In the genomic region with DNA sequence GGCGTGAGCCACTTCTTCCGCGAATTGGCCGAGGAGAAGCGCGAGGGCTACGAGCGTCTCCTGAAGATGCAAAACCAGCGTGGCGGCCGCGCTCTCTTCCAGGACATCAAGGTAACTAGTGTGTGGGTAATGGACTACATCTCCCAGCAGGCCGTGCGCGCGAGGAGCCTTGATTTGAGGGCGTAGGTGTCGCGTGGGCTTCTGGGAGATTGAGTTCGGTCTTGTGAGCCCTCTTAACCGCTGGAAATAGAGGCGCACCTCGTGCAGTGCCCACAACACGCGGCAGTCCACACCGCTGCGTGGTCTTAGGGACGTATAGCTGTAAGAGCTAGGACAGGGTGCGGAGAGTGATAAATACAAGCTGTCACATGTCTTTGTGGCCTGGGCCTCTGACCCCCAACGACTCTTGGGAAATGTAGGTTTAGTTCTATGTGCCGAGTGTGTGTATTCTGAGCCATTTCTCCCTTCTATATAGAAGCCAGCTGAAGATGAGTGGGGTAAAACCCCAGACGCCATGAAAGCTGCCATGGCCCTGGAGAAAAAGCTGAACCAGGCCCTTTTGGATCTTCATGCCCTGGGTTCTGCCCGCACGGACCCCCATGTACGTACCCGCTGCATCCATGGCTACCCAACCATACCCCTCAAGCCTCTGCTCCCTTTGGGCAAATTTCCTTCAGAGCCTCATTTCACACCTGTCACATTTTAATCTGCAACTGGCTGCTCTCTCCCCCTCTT, we compare ENCODE assay signal across 8 cellular contexts. TPM values are rescaled to one million over a fixed set of nuclear protein-coding genes. Genes with fewer than 3 reads are reported as not detected.
DNase-seq lines count a peak whose midpoint lies in the region; ATAC-seq, FAIRE-seq and TF ChIP-seq lines count a peak whose summit lies in the region.

No MANE protein-coding gene starts in this region.

- peaks cover 18 to 24% of the 10 kb centered on the region in 2 experiments for H3K36me3 ChIP-seq in keratinocyte (ENCODE audit: control insufficient read depth in 2 of 2, extremely low read depth in 1 of 2, insufficient read depth in 2 of 2, low read length in 2 of 2)

- DNase-seq in NCI-H226 (peak; percentile 67), keratinocyte (ENCODE audit: low read depth, low spot score) (no peak)
- DNase-seq in central memory CD4-positive, alpha-beta T cell: peak; percentile 85
- peak; percentile 72 to 76 for DNase-seq in stimulated activated CD4-positive, alpha-beta T cell treated with anti-CD3 and anti-CD28 coated beads, Interleukin-15, amount 100 ng/mL, for 1 hour (ENCODE audit: low read depth in 1 of 2, low spot score in 1 of 2)

- TF ChIP-seq CTCF in keratinocyte (optimal IDR thresholded peaks at IDR 0.05 in 1 of 3, IDR thresholded peaks at IDR 0.05 in 1 of 3, conservative IDR thresholded peaks at IDR 0.05 in 1 of 3; ENCODE audit: extremely low read depth in 1 of 3, insufficient read depth in 2 of 3, low read length in 3 of 3): no peak

- H3K4me3 ChIP-seq in keratinocyte (ENCODE audit: control insufficient read depth in 2 of 3, extremely low read depth in 1 of 3, insufficient read depth in 2 of 3, low read depth in 1 of 3, low read length in 3 of 3): peak overlapping the region; percentile 48 to 91 (median 88)

- dilution Hi-C loops in keratinocyte (cut with MboI; ENCODE audit: extremely low pct_ligation_motif_present, low sequenced_read_pairs): no loop called here

- peak overlapping the region; percentile 98 for H3K4me2 ChIP-seq in keratinocyte (ENCODE audit: control insufficient read depth, extremely low read depth, insufficient read depth, low read depth, low read length)

- peaks cover 6% of the 10 kb centered on the region for H4K20me1 ChIP-seq in keratinocyte (ENCODE audit: control insufficient read depth, extremely low read depth, insufficient read depth, low read length)

- H3K27me3 ChIP-seq in keratinocyte (ENCODE audit: control insufficient read depth, extremely low read depth, insufficient read depth, low read length): no peaks in the 10 kb centered on the region

- peak; percentile 28 for TF ChIP-seq POLR2A in GM10847 (IDR thresholded peaks at IDR 0.05; ENCODE audit: extremely low read depth, insufficient read length)

- peaks cover 7% of the 10 kb centered on the region for H3K79me2 ChIP-seq in keratinocyte (ENCODE audit: control insufficient read depth, insufficient read depth, low read length)

- H2AFZ ChIP-seq in keratinocyte (ENCODE audit: control insufficient read depth, low read length): peak overlapping the region; percentile 15

- H3K4me1 ChIP-seq in keratinocyte (ENCODE audit: control insufficient read depth, extremely low read depth, insufficient read depth, low read length): peaks cover 32% of the 10 kb centered on the region

- peak overlapping the region; percentile 76 for H3K27ac ChIP-seq in keratinocyte (ENCODE audit: control insufficient read depth, insufficient read depth, low read length)

- H3K9ac ChIP-seq in keratinocyte (ENCODE audit: control insufficient read depth, extremely low read depth, insufficient read depth, low read length): peak overlapping the region; percentile 86

- ATAC-seq in HG03025 (IDR thresholded peaks at IDR 0.05; ENCODE audit: low FRiP score, unreplicated experiment): peak; percentile 7
- peak; percentile 55 to 63 for ATAC-seq in activated CD4-positive, CD25-positive, alpha-beta regulatory T cell treated with anti-CD3 and anti-CD28 coated beads, Interleukin-2, amount 50 U/mL, for 24 hours
- ATAC-seq in GM21529 (IDR thresholded peaks at IDR 0.05; ENCODE audit: unreplicated experiment): no peak

- peak; percentile 64 for FAIRE-seq in keratinocyte (lab: Jason Lieb, UNC)

- peaks cover 4% of the 10 kb centered on the region for H3K9me1 ChIP-seq in keratinocyte (ENCODE audit: control insufficient read depth, extremely low read depth, insufficient read depth, low read length)

- H3K9me3 ChIP-seq in keratinocyte (ENCODE audit: control insufficient read depth, low read depth, low read length): no peaks in the 10 kb centered on the region

RNA-seq across cellular contexts. Expression of a gene that starts 0.9 kb away (rescaled TPM):
- polyA plus RNA-seq in keratinocyte: 805 to 2,115 TPM (median 838 TPM) in 3 replicates
- polyA plus RNA-seq in keratinocyte (2011; ENCODE audit: low read depth): 955 TPM
- 1,945 and 3,116 TPM in 2 replicates for polyA plus RNA-seq in keratinocyte (2011; cell fraction: cytosol; rRNA removed)
- polyA plus RNA-seq in keratinocyte (2011; cell fraction: nucleus; rRNA removed): 414 and 529 TPM in 2 replicates
- polyA plus RNA-seq in keratinocyte (2012; ENCODE audit: low replicate concordance): 1,829 and 5,588 TPM in 2 replicates
- 671 to 2,015 TPM (median 1,268 TPM) in 3 replicates for polyA minus RNA-seq in keratinocyte
- 940 TPM for polyA minus RNA-seq in keratinocyte (2011; cell fraction: cytosol; rRNA and poly(A)+ RNA removed)
- 167 and 210 TPM in 2 replicates for polyA minus RNA-seq in keratinocyte (2011; cell fraction: nucleus; rRNA and poly(A)+ RNA removed)

RNA-seq across cellular contexts. Expression of a gene that starts 11.3 kb away (rescaled TPM):
- polyA plus RNA-seq in keratinocyte: 75.3 to 139 TPM (median 113 TPM) in 3 replicates
- polyA plus RNA-seq in keratinocyte (2011; ENCODE audit: low read depth): 115 TPM
- polyA plus RNA-seq in keratinocyte (2011; cell fraction: cytosol; rRNA removed): 59.1 and 94.4 TPM in 2 replicates
- 132 and 135 TPM in 2 replicates for polyA plus RNA-seq in keratinocyte (2011; cell fraction: nucleus; rRNA removed)
- 140 and 147 TPM in 2 replicates for polyA plus RNA-seq in keratinocyte (2012; ENCODE audit: low replicate concordance)
- 46.4 to 110 TPM (median 58.4 TPM) in 3 replicates for polyA minus RNA-seq in keratinocyte
- 81.3 TPM for polyA minus RNA-seq in keratinocyte (2011; cell fraction: cytosol; rRNA and poly(A)+ RNA removed)
- polyA minus RNA-seq in keratinocyte (2011; cell fraction: nucleus; rRNA and poly(A)+ RNA removed): 27.2 and 28.4 TPM in 2 replicates

RNA-seq across cellular contexts. Expression of a gene that starts 27.1 kb away (rescaled TPM):
- polyA plus RNA-seq in keratinocyte: 46.5 to 61.9 TPM (median 58.6 TPM) in 3 replicates
- 27.3 TPM for polyA plus RNA-seq in keratinocyte (2011; ENCODE audit: low read depth)
- polyA plus RNA-seq in keratinocyte (2011; cell fraction: cytosol; rRNA removed): 39.9 and 44.0 TPM in 2 replicates
- 130 and 163 TPM in 2 replicates for polyA plus RNA-seq in keratinocyte (2011; cell fraction: nucleus; rRNA removed)
- 17.9 and 57.2 TPM in 2 replicates for polyA plus RNA-seq in keratinocyte (2012; ENCODE audit: low replicate concordance)
- 74.6 to 124 TPM (median 90.1 TPM) in 3 replicates for polyA minus RNA-seq in keratinocyte
- 60.8 TPM for polyA minus RNA-seq in keratinocyte (2011; cell fraction: cytosol; rRNA and poly(A)+ RNA removed)
- 75.0 and 94.8 TPM in 2 replicates for polyA minus RNA-seq in keratinocyte (2011; cell fraction: nucleus; rRNA and poly(A)+ RNA removed)

RNA-seq across cellular contexts. Expression of a gene that starts 27.7 kb away (rescaled TPM):
- polyA plus RNA-seq in keratinocyte: 126 to 162 TPM (median 141 TPM) in 3 replicates
- polyA plus RNA-seq in keratinocyte (2011; ENCODE audit: low read depth): 28.2 TPM
- polyA plus RNA-seq in keratinocyte (2011; cell fraction: cytosol; rRNA removed): 91.6 and 163 TPM in 2 replicates
- polyA plus RNA-seq in keratinocyte (2011; cell fraction: nucleus; rRNA removed): 126 and 149 TPM in 2 replicates
- 75.4 and 158 TPM in 2 replicates for polyA plus RNA-seq in keratinocyte (2012; ENCODE audit: low replicate concordance)
- polyA minus RNA-seq in keratinocyte: 166 to 233 TPM (median 170 TPM) in 3 replicates
- polyA minus RNA-seq in keratinocyte (2011; cell fraction: cytosol; rRNA and poly(A)+ RNA removed): 272 TPM
- polyA minus RNA-seq in keratinocyte (2011; cell fraction: nucleus; rRNA and poly(A)+ RNA removed): 83.7 and 91.4 TPM in 2 replicates

RNA-seq across cellular contexts. Expression of a gene that starts 32.5 kb away (rescaled TPM):
- polyA plus RNA-seq in keratinocyte: 0.45 to 1.8 TPM (median 0.52 TPM) in 3 replicates
- polyA plus RNA-seq in keratinocyte (2011; ENCODE audit: low read depth): 4.7 TPM
- polyA plus RNA-seq in keratinocyte (2011; cell fraction: cytosol; rRNA removed): 0.24 and 1.4 TPM in 2 replicates
- 0.56 and 1.6 TPM in 2 replicates for polyA plus RNA-seq in keratinocyte (2011; cell fraction: nucleus; rRNA removed)
- 0.80 and 7.1 TPM in 2 replicates for polyA plus RNA-seq in keratinocyte (2012; ENCODE audit: low replicate concordance)
- 1.6 TPM in 1 of 3 replicates, not detected in the others for polyA minus RNA-seq in keratinocyte
- not detected for polyA minus RNA-seq in keratinocyte (2011; cell fraction: cytosol; rRNA and poly(A)+ RNA removed)
- not detected in 2 replicates for polyA minus RNA-seq in keratinocyte (2011; cell fraction: nucleus; rRNA and poly(A)+ RNA removed)
